14 cellular contexts compared by ENCODE assay signal in genomic region chrX:123331859-123332258, GRCh38.
"Had no signal": no experiment of that assay in that cellular context is flagged by ENCODE, and none has a peak within 500 bp of the region (broad histone marks: within the 10 kb centered on the region; RNA-seq: fewer than 3 reads in every experiment).

No MANE protein-coding gene starts in this region.

- DNase-seq: activated CD4-positive, alpha-beta T cell treated with anti-CD3 and anti-CD28 coated beads, Interleukin-2, amount 50 U/mL, for 1 hour; activated CD8-positive, alpha-beta memory T cell treated with anti-CD3 and anti-CD28 coated beads for 24 hours; activated naive CD8-positive, alpha-beta T cell treated with anti-CD3 and anti-CD28 coated beads for 36 hours; amygdala; body of pancreas; cortex of kidney; effector CD8-positive, alpha-beta T cell; foreskin fibroblast; immature natural killer cell; mesendoderm; retina had no signal

- H3K4me3 ChIP-seq: body of pancreas had no signal

- H3K27me3 ChIP-seq: body of pancreas had no signal

- ATAC-seq: activated CD4-positive, CD25-positive, alpha-beta regulatory T cell treated with anti-CD3 and anti-CD28 coated beads, Interleukin-2, amount 50 U/mL, for 24 hours; body of pancreas; natural killer cell treated with Interleukin-12 subunit alpha and Interleukin-12 subunit beta and Interleukin-15 and Interleukin-18, amount 100 ng/mL, for 72 hours; stimulated activated effector memory CD8-positive, alpha-beta T cell treated with anti-CD3 and anti-CD28 coated beads, Interleukin-12 subunit alpha, Interleukin-12 subunit beta, amount 100 ng/mL, for 72 hours had no signal
